Comparison of ENCODE assay signal across 1 cellular context in the genomic region with DNA sequence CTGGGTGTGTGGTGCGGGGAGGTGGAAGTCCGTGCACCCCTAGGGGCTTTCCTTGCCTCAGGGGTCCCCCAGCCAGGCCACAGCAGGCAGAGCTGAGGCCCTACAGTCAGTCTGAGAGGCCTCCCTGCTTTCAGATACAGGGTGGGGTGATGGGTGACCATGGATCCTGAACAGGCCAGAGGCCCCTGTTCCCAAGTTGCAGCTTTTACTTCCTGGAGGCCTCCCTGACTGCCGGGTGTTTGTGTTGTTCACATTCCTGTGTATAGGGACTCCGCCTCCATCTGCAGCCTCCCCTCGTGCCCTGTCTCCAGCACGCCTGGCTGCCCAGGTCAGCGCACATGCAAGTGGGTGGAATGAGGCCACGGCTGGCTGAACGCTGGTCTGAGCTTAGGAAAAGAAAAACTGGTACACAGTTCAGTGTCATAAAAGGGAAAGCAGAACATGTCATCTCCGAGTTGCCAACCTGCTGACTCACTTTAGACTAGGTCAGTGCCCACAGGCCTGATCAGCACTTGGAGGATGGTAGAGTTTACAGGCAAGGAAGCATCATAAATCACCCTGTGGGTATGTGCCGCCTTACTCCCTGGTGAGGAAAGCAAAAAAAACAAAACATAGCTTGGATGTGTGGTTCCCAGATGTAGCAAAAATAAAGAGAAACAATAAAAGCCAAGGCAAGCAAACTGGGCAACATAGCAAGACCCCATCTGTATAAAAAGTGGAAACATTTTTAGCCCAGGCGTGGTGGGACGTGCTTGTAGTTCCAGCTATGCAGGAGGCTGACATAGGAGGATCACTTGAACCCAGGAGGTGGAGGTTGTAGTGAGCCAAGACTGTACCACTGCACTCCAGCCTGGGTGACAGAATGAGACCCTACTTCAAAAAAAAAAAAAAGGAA.
TF ChIP-seq lines count a peak whose summit lies in the region.

No MANE protein-coding gene starts in this region.

TF ChIP-seq in HCT116, 20 proteins besides CTCF, POLR2A, EP300 and RAD21:
- TF ChIP-seq, protein P1, sequence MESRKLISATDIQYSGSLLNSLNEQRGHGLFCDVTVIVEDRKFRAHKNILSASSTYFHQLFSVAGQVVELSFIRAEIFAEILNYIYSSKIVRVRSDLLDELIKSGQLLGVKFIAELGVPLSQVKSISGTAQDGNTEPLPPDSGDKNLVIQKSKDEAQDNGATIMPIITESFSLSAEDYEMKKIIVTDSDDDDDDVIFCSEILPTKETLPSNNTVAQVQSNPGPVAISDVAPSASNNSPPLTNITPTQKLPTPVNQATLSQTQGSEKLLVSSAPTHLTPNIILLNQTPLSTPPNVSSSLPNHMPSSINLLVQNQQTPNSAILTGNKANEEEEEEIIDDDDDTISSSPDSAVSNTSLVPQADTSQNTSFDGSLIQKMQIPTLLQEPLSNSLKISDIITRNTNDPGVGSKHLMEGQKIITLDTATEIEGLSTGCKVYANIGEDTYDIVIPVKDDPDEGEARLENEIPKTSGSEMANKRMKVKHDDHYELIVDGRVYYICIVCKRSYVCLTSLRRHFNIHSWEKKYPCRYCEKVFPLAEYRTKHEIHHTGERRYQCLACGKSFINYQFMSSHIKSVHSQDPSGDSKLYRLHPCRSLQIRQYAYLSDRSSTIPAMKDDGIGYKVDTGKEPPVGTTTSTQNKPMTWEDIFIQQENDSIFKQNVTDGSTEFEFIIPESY (IDR thresholded peaks at IDR 0.05; ENCODE audit: extremely low read depth, insufficient replicate concordance, low read length): no peak
- TF ChIP-seq YY1 (IDR thresholded peaks at IDR 0.05; ENCODE audit: extremely low read depth, insufficient replicate concordance, low read depth, low read length) (no peak), FOSL1 (IDR thresholded peaks at IDR 0.05; ENCODE audit: low read depth) (no peak), SP1 (IDR thresholded peaks at IDR 0.05; ENCODE audit: low read depth) (no peak), TCF7L2 (IDR thresholded peaks at IDR 0.05; ENCODE audit: borderline replicate concordance, extremely low read depth, insufficient read depth, insufficient read length) (no peak), CEBPB (IDR thresholded peaks at IDR 0.05; ENCODE audit: low read depth) (no peak), ELF1 (IDR thresholded peaks at IDR 0.05; ENCODE audit: borderline replicate concordance, low read depth) (no peak), EZH2 (IDR thresholded peaks at IDR 0.05) (no peak), SRF (IDR thresholded peaks at IDR 0.05; ENCODE audit: low read depth) (no peak), JUND (IDR thresholded peaks at IDR 0.05) (no peak), ZFX (IDR thresholded peaks at IDR 0.05) (no peak), ZNF274 (IDR thresholded peaks at IDR 0.05; ENCODE audit: low read depth, low read length) (no peak), CBX3 (IDR thresholded peaks at IDR 0.05; ENCODE audit: low read depth) (no peak), EGR1 (IDR thresholded peaks at IDR 0.05; ENCODE audit: low read depth) (no peak), EZH2phosphoT487 (IDR thresholded peaks at IDR 0.05; ENCODE audit: borderline replicate concordance) (no peak), SIN3A (IDR thresholded peaks at IDR 0.05; ENCODE audit: low read depth) (no peak)
- TF ChIP-seq, protein P2, sequence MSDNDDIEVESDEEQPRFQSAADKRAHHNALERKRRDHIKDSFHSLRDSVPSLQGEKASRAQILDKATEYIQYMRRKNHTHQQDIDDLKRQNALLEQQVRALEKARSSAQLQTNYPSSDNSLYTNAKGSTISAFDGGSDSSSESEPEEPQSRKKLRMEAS (IDR thresholded peaks at IDR 0.05): no peak
- TF ChIP-seq, protein P3, sequence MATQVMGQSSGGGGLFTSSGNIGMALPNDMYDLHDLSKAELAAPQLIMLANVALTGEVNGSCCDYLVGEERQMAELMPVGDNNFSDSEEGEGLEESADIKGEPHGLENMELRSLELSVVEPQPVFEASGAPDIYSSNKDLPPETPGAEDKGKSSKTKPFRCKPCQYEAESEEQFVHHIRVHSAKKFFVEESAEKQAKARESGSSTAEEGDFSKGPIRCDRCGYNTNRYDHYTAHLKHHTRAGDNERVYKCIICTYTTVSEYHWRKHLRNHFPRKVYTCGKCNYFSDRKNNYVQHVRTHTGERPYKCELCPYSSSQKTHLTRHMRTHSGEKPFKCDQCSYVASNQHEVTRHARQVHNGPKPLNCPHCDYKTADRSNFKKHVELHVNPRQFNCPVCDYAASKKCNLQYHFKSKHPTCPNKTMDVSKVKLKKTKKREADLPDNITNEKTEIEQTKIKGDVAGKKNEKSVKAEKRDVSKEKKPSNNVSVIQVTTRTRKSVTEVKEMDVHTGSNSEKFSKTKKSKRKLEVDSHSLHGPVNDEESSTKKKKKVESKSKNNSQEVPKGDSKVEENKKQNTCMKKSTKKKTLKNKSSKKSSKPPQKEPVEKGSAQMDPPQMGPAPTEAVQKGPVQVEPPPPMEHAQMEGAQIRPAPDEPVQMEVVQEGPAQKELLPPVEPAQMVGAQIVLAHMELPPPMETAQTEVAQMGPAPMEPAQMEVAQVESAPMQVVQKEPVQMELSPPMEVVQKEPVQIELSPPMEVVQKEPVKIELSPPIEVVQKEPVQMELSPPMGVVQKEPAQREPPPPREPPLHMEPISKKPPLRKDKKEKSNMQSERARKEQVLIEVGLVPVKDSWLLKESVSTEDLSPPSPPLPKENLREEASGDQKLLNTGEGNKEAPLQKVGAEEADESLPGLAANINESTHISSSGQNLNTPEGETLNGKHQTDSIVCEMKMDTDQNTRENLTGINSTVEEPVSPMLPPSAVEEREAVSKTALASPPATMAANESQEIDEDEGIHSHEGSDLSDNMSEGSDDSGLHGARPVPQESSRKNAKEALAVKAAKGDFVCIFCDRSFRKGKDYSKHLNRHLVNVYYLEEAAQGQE (IDR thresholded peaks at IDR 0.05; ENCODE audit: low read depth): no peak
